ENCODE assay signal across 18 cellular contexts in genomic region chr21:34992736-34993135, GRCh38. TPM values are rescaled to one million over a fixed set of nuclear protein-coding genes. Genes with fewer than 3 reads are reported as not detected.
A peak's percentile ranks its signal among the peaks of the same experiment; 100 is the strongest.
DNase-seq lines count a peak whose midpoint lies in the region; ATAC-seq, FAIRE-seq and TF ChIP-seq lines count a peak whose summit lies in the region.
"Had no signal": no experiment of that assay in that cellular context is flagged by ENCODE, and none has a peak within 500 bp of the region (broad histone marks: within the 10 kb centered on the region; RNA-seq: fewer than 3 reads in every experiment).

No MANE protein-coding gene starts in this region.

- TF ChIP-seq RAD21 in K562 (CRISPR knock-in tag; conservative IDR thresholded peaks at IDR 0.05 in 1 of 2, IDR thresholded peaks at IDR 0.05 in 1 of 2): no peak

- no peaks in the 10 kb centered on the region for H3K9me3 Mint-ChIP-seq in T-helper 2 cell treated with Interferon-gamma antibody and Interleukin-4, amounts not matched to agents 5 μg/mL and 100 μg/mL, for 36 hours
- H3K9me3 Mint-ChIP-seq: activated naive CD8-positive, alpha-beta T cell treated with anti-CD3 and anti-CD28 coated beads, Interleukin-2, amount 50 U/mL, for 24 hours; naive thymus-derived CD8-positive, alpha-beta T cell had no signal

- H3K4me1 ChIP-seq in K562 (replicated peaks in 1 of 2; ENCODE audit: control insufficient read depth in 2 of 2, insufficient read depth in 2 of 2, low read length in 2 of 2) (peaks cover 51 to 71% of the 10 kb centered on the region in 2 experiments), tibial artery (peaks cover 0 to 16% (median 0%) of the 10 kb centered on the region in 4 donors), neuronal stem cell (ENCODE audit: control insufficient read depth in 2 of 2, insufficient read depth in 1 of 2, low read depth in 1 of 2, low read length in 2 of 2) (peaks cover 0 to 6% of the 10 kb centered on the region in 2 donors)
- H3K4me1 ChIP-seq: right lobe of liver had no signal

- in situ Hi-C loops in K562 (cut with MboI): no loop called here

- FAIRE-seq in K562 (lab: Jason Lieb, UNC): no peak
- FAIRE-seq: keratinocyte had no signal

- H3K9me1 ChIP-seq in K562 (ENCODE audit: control insufficient read depth, insufficient read depth, low read length): no peaks in the 10 kb centered on the region

- H3K4ac ChIP-seq in neuronal stem cell (ENCODE audit: low read length): no peak overlapping the region

- H3K36me3 Mint-ChIP-seq in T-helper 2 cell treated with Interferon-gamma antibody and Interleukin-4, amounts not matched to agents 5 μg/mL and 100 μg/mL, for 36 hours (ENCODE audit: low read depth): peaks cover 34% of the 10 kb centered on the region

- H3K23ac ChIP-seq in neuronal stem cell (ENCODE audit: low read depth, low read length, poor library complexity): no peak overlapping the region

- DNase-seq in T-helper 2 cell treated with Interferon-gamma antibody and Interleukin-4, amounts not matched to agents 5 μg/mL and 100 μg/mL, for 36 hours (ENCODE audit: low spot score): no peak
- no peak for DNase-seq in T-helper 2 cell
- no peak for DNase-seq in K562 (ENCODE audit: extremely low read depth in 1 of 4, low spot score in 3 of 4)
- peak; percentile 82 for DNase-seq in iris pigment epithelial cell (ENCODE audit: low read depth)
- peak; percentile 83 to 86 for DNase-seq in tibial artery
- DNase-seq in neuronal stem cell (ENCODE audit: low spot score): no peak
- DNase-seq: activated CD4-positive, alpha-beta T cell treated with anti-CD3 and anti-CD28 coated beads for 1 hour; activated naive CD8-positive, alpha-beta T cell treated with anti-CD3 and anti-CD28 coated beads, Interleukin-2, amount 50 U/mL, for 24 hours; DMS 273 treated with DMSO at 0.1 percent for 48 hours; naive thymus-derived CD8-positive, alpha-beta T cell; NCI-H1436; PC-9; right lobe of liver; SW 1271 had no signal

- TF ChIP-seq EP300 in K562 (IDR thresholded peaks at IDR 0.05; ENCODE audit: low read length): no peak

- H3K27ac Mint-ChIP-seq in T-helper 2 cell treated with Interferon-gamma antibody and Interleukin-4, amounts not matched to agents 5 μg/mL and 100 μg/mL, for 36 hours: peak overlapping the region; percentile 7
- H3K27ac Mint-ChIP-seq: activated naive CD8-positive, alpha-beta T cell treated with anti-CD3 and anti-CD28 coated beads, Interleukin-2, amount 50 U/mL, for 24 hours had no signal

- no peak overlapping the region for H2BK120ac ChIP-seq in neuronal stem cell (ENCODE audit: low read depth, low read length)

- 77% methylated on average over 11 of the region's 11 CpGs for WGBS in K562 (ENCODE audit: insufficient coverage, low coverage, missing lambda C conversion rate)
- WGBS in neuronal stem cell (ENCODE audit: extremely low coverage in 2 of 2, insufficient read length in 2 of 2, insufficient replicate concordance in 1 of 2), 2 donors: no CpG with 5 or more reads among the region's 11 CpGs

- H2BK5ac ChIP-seq in neuronal stem cell (ENCODE audit: low read length): no peak overlapping the region

- H4K20me1 ChIP-seq in K562 (replicated peaks; ENCODE audit: control insufficient read depth, insufficient read depth, low read length): no peaks in the 10 kb centered on the region

- no peak overlapping the region for H3K14ac ChIP-seq in neuronal stem cell (ENCODE audit: low read length)

- CTCF ChIA-PET in K562 (lab: Yijun Ruan, JAX; ENCODE audit: low intra/inter-chr PET ratio): no interaction called here

- POLR2A ChIA-PET in K562 (lab: Yijun Ruan, JAX): interaction anchor here (0.7 kb wide), 1 partner anchor 281 kb away, joined by 3 read pairs; no protein-coding TSS in a partner anchor

- TF ChIP-seq CTCF in K562 (IDR thresholded peaks at IDR 0.05 in 2 of 3, conservative IDR thresholded peaks at IDR 0.05 in 1 of 3; ENCODE audit: insufficient read depth in 2 of 3, low read depth in 1 of 3, low read length in 3 of 3) (no peak), tibial artery (IDR thresholded peaks at IDR 0.05) (no peak)

- no peaks in the 10 kb centered on the region for H3K27me3 Mint-ChIP-seq in T-helper 2 cell treated with Interferon-gamma antibody and Interleukin-4, amounts not matched to agents 5 μg/mL and 100 μg/mL, for 36 hours (ENCODE audit: low read depth)
- H3K27me3 Mint-ChIP-seq: activated naive CD8-positive, alpha-beta T cell treated with anti-CD3 and anti-CD28 coated beads, Interleukin-2, amount 50 U/mL, for 24 hours; naive thymus-derived CD8-positive, alpha-beta T cell had no signal

- H2AK5ac ChIP-seq in neuronal stem cell (ENCODE audit: low read depth, low read length): no peak overlapping the region

- peak overlapping the region; percentile 27 for H2AFZ ChIP-seq in K562 (ENCODE audit: low read depth, low read length)
- H2AFZ ChIP-seq in neuronal stem cell (ENCODE audit: low read length): no peak overlapping the region
- H2AFZ ChIP-seq: PC-9 had no signal

- H3K9me3 ChIP-seq in K562 (replicated peaks; ENCODE audit: control insufficient read depth, insufficient read depth, low read depth, low read length): no peaks in the 10 kb centered on the region
- no peaks in the 10 kb centered on the region for H3K9me3 ChIP-seq in tibial artery
- no peaks in the 10 kb centered on the region for H3K9me3 ChIP-seq in neuronal stem cell (replicated peaks in 1 of 2; ENCODE audit: control insufficient read depth in 2 of 2, insufficient read depth in 1 of 2, low read depth in 1 of 2, low read length in 2 of 2)
- H3K9me3 ChIP-seq: right lobe of liver had no signal

- no peak overlapping the region for H3K4me3 Mint-ChIP-seq in T-helper 2 cell treated with Interferon-gamma antibody and Interleukin-4, amounts not matched to agents 5 μg/mL and 100 μg/mL, for 36 hours
- H3K4me3 Mint-ChIP-seq: activated naive CD8-positive, alpha-beta T cell treated with anti-CD3 and anti-CD28 coated beads, Interleukin-2, amount 50 U/mL, for 24 hours; naive thymus-derived CD8-positive, alpha-beta T cell had no signal

- H2BK12ac ChIP-seq in neuronal stem cell (ENCODE audit: low read length): no peak overlapping the region

- H3K27ac ChIP-seq in K562 (ENCODE audit: extremely low read depth, low read depth, low read length): peak overlapping the region; percentile 19; the same call in 1 of the 3 replicates
- H3K27ac ChIP-seq in tibial artery: no peak overlapping the region
- H3K27ac ChIP-seq in neuronal stem cell (replicated peaks; ENCODE audit: low read length): no peak overlapping the region
- H3K27ac ChIP-seq: 22Rv1, PC-9, right lobe of liver had no signal

- no peak overlapping the region for H4K8ac ChIP-seq in neuronal stem cell (ENCODE audit: low read depth, low read length)

- intact Hi-C loops in K562 (cut with micrococcal nuclease): no loop called here
- intact Hi-C loops in tibial artery (cut with DNase I; ENCODE audit: low total_unique reads): no loop called here

- H3K9ac ChIP-seq in K562 (ENCODE audit: insufficient read depth in 1 of 2, low read depth in 2 of 2, low read length in 2 of 2) (peak overlapping the region in 1 of 2 experiments; percentile 66; a peak in 2 of 4 replicates), neuronal stem cell (ENCODE audit: low read depth, low read length, poor library complexity) (no peak overlapping the region)

- H3K27me3 ChIP-seq in K562 (ENCODE audit: control insufficient read depth in 2 of 2, insufficient read depth in 2 of 2, low read length in 2 of 2): no peaks in the 10 kb centered on the region
- no peaks in the 10 kb centered on the region for H3K27me3 ChIP-seq in tibial artery
- H3K27me3 ChIP-seq in neuronal stem cell (ENCODE audit: control insufficient read depth in 3 of 3, insufficient read depth in 3 of 3, low read depth in 1 of 3, low read length in 3 of 3): peaks cover 0 to 10% (median 0%) of the 10 kb centered on the region in 3 experiments
- H3K27me3 ChIP-seq: right lobe of liver had no signal

- peaks cover 59% of the 10 kb centered on the region for H3K4me1 Mint-ChIP-seq in T-helper 2 cell treated with Interferon-gamma antibody and Interleukin-4, amounts not matched to agents 5 μg/mL and 100 μg/mL, for 36 hours (ENCODE audit: low read depth)

- H3K79me1 ChIP-seq in neuronal stem cell (ENCODE audit: low read depth, low read length): no peaks in the 10 kb centered on the region

- no peak overlapping the region for H4K91ac ChIP-seq in neuronal stem cell (ENCODE audit: low read depth, low read length, poor library complexity)

- H2BK15ac ChIP-seq in neuronal stem cell (ENCODE audit: low read length): no peak overlapping the region

- H3K18ac ChIP-seq in neuronal stem cell (ENCODE audit: low read length): no peak overlapping the region

- no peaks in the 10 kb centered on the region for H3K36me3 ChIP-seq in K562 (ENCODE audit: control insufficient read depth, insufficient read depth, low read length)
- no peaks in the 10 kb centered on the region for H3K36me3 ChIP-seq in tibial artery
- no peaks in the 10 kb centered on the region for H3K36me3 ChIP-seq in neuronal stem cell (replicated peaks in 1 of 2; ENCODE audit: control insufficient read depth in 2 of 2, insufficient read depth in 2 of 2, low read length in 2 of 2)
- H3K36me3 ChIP-seq: right lobe of liver had no signal

- no TSS peak for BruUV-seq in K562 (replicated peaks; lab: Mats Ljungman, UMichigan)

- H3K79me2 ChIP-seq in K562 (ENCODE audit: control insufficient read depth, insufficient read depth, low read length): no peaks in the 10 kb centered on the region

- ATAC-seq in K562: peak; percentile 12; the same call in 1 of the 3 replicates
- no peak for ATAC-seq in activated CD4-positive, CD25-positive, alpha-beta regulatory T cell treated with anti-CD3 and anti-CD28 coated beads, Interleukin-2, amount 50 U/mL, for 24 hours
- ATAC-seq in GM21447 (IDR thresholded peaks at IDR 0.05; ENCODE audit: unreplicated experiment): no peak
- ATAC-seq: activated naive CD8-positive, alpha-beta T cell treated with anti-CD3 and anti-CD28 coated beads, Interleukin-2, amount 50 U/mL, for 24 hours; naive thymus-derived CD8-positive, alpha-beta T cell; right lobe of liver had no signal

- no peak for TF ChIP-seq POLR2A in K562 (conservative IDR thresholded peaks at IDR 0.05)

- H3K4me3 ChIP-seq in K562 (no peak overlapping the region), tibial artery (no peak overlapping the region), neuronal stem cell (ENCODE audit: low read length in 2 of 2) (no peak overlapping the region)
- H3K4me3 ChIP-seq: PC-9, right lobe of liver had no signal

- H3K4me2 ChIP-seq in K562 (ENCODE audit: insufficient read depth, low read length) (no peak overlapping the region), neuronal stem cell (ENCODE audit: insufficient read depth, low read length, poor library complexity, severe bottlenecking) (no peak overlapping the region)
- H3K4me2 ChIP-seq: PC-9 had no signal

RNA-seq across cellular contexts. Expression of gene RUNX1, which starts 56.4 kb away (rescaled TPM):
- 167 and 196 TPM in 2 replicates for total RNA-seq in K562 (2011; cell fraction: chromatin; rRNA removed; ENCODE audit: low replicate concordance)
- 104 and 114 TPM in 2 replicates for total RNA-seq in K562 (2011; cell fraction: nucleolus; rRNA removed)
- 135 and 188 TPM in 2 replicates for total RNA-seq in K562 (2011; cell fraction: nucleoplasm; rRNA removed)
- 20.8 and 27.3 TPM in 2 replicates for total RNA-seq in K562 (2014; rRNA removed)
- total RNA-seq in K562 (2014; rRNA removed; fragmentation: Illumina TruSeq; extraction: Trizol): 13.8 TPM in 2 replicates
- 8.8 and 9.8 TPM in 2 replicates for total RNA-seq in K562 (2015; rRNA removed; fragmentation: Illumina TruSeq; extraction: Trizol)
- 62.2 and 68.6 TPM in 2 replicates for total RNA-seq in K562 (2021)
- polyA plus RNA-seq in K562 (2011; rRNA removed): 15.9 and 17.8 TPM in 2 replicates
- polyA plus RNA-seq in K562 (2011; cell fraction: cytosol; rRNA removed): 7.6 and 12.6 TPM in 2 replicates
- 50.6 and 80.8 TPM in 2 replicates for polyA plus RNA-seq in K562 (2011; cell fraction: nucleus; rRNA removed)
- polyA plus RNA-seq in K562 (2012): 19.4 and 60.9 TPM in 2 replicates
- 22.7 and 26.7 TPM in 2 replicates for polyA plus RNA-seq in K562 (2014; fragmentation: Illumina TruSeq; extraction: Trizol)
- 1 to 10 TPM; 2.2 to 4.5 TPM for polyA plus RNA-seq in K562 (2014; fragmentation: Nextera tagmentation; extraction: Ambion mirVana)
- polyA plus RNA-seq in K562 (2014; rRNA removed): 20.1 and 30.6 TPM in 2 replicates
- polyA minus RNA-seq in K562 (2011; rRNA and poly(A)+ RNA removed): 29.0 and 39.2 TPM in 2 replicates
- polyA minus RNA-seq in K562 (2011; cell fraction: cytosol; rRNA and poly(A)+ RNA removed): 10.4 and 28.6 TPM in 2 replicates
- polyA minus RNA-seq in K562 (2011; cell fraction: nucleus; rRNA and poly(A)+ RNA removed): 119 and 149 TPM in 2 replicates
- polyA plus RNA-seq in neuronal stem cell (2013, experiment 1 of 2): 0.20 TPM
- 0.18 TPM for polyA plus RNA-seq in neuronal stem cell (2013, experiment 2 of 2)

Comparison
In these comparisons a context has a peak if more than half of its experiments do, and no peak if none do; other contexts are left out.
1. DNase-seq: peak in iris pigment epithelial cell (single experiment) and tibial artery (2 of 2); none in T-helper 2 cell treated with Interferon-gamma antibody and Interleukin-4, amounts not matched to agents 5 μg/mL and 100 μg/mL, for 36 hours (single experiment), T-helper 2 cell (0 of 5), K562 (0 of 4) and neuronal stem cell (single experiment).